Comparison of ENCODE assay signal across 2 cellular contexts in genomic region chr11:77806415-77806814, GRCh38.
TF ChIP-seq lines count a peak whose summit lies in the region.

No MANE protein-coding gene starts in this region.

TF ChIP-seq in HepG2, 621 proteins besides CTCF, POLR2A, EP300 and RAD21:
- peak; percentile 71 for TF ChIP-seq ZNF121 (CRISPR knock-in tag; IDR thresholded peaks at IDR 0.05)
- TF ChIP-seq YEATS4 (CRISPR knock-in tag; IDR thresholded peaks at IDR 0.05; ENCODE audit: borderline replicate concordance): no peak
TF ChIP-seq in HepG2: peak in this region for 1.

TF ChIP-seq in HEK293, 187 proteins besides CTCF, POLR2A, EP300 and RAD21:
- TF ChIP-seq ZFP41 (tag by site-specific recombination; IDR thresholded peaks at IDR 0.05; ENCODE audit: borderline replicate concordance) (no peak), ZNF121 (tag by site-specific recombination; IDR thresholded peaks at IDR 0.05) (0 out of 2 replicates have a peak, but pooled peaks have one; percentile 21)
